In the genomic region with DNA sequence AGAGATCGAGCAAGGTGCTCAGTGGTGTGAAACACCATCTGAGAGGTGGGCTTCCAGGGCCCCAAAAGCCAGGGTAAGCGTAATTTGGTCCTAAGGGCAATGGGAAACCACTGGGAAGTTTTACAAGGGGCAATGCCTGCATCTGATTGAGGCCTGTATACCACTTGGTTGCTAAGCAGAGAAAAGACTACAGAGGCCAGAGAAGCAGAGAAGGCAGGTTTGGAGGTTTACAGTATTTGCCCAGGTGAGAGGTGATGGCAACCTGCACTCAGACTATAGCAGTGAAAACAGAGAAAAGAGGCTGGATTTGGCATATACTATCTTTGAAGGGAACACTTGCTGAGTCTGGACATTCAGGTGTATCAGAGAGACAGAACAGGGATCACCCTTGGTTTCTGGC, we compare ENCODE assay signal across 1 cellular context.
TF ChIP-seq lines count a peak whose summit lies in the region.

No MANE protein-coding gene starts in this region.

TF ChIP-seq in IMR-90, 13 proteins besides CTCF, POLR2A, EP300 and RAD21:
- TF ChIP-seq FOS (IDR thresholded peaks at IDR 0.05; ENCODE audit: low read depth, low read length): no peak
- no peak for TF ChIP-seq ELK1 (IDR thresholded peaks at IDR 0.05; ENCODE audit: borderline replicate concordance, low read depth, low read length)
- no peak for TF ChIP-seq NFE2L2 (IDR thresholded peaks at IDR 0.05; ENCODE audit: low read depth, low read length)
- no peak for TF ChIP-seq RFX5 (IDR thresholded peaks at IDR 0.05; ENCODE audit: low read depth, low read length)
- TF ChIP-seq MAFK (IDR thresholded peaks at IDR 0.05; ENCODE audit: low read depth, low read length): no peak
- TF ChIP-seq CHD1 (IDR thresholded peaks at IDR 0.05; ENCODE audit: low read depth, low read length): no peak
- no peak for TF ChIP-seq USF2 (IDR thresholded peaks at IDR 0.05; ENCODE audit: low read depth, low read length)
- no peak for TF ChIP-seq CEBPB (IDR thresholded peaks at IDR 0.05; ENCODE audit: low read depth, low read length)
- no peak for TF ChIP-seq RCOR1 (IDR thresholded peaks at IDR 0.05; ENCODE audit: insufficient replicate concordance, low read length)
- TF ChIP-seq MXI1 (IDR thresholded peaks at IDR 0.05; ENCODE audit: borderline replicate concordance, low read depth, low read length): no peak
- no peak for TF ChIP-seq BHLHE40 (IDR thresholded peaks at IDR 0.05; ENCODE audit: low read depth, low read length)
- no peak for TF ChIP-seq MAZ (IDR thresholded peaks at IDR 0.05; ENCODE audit: borderline replicate concordance, low read depth, low read length)
- no peak for TF ChIP-seq SMC3 (IDR thresholded peaks at IDR 0.05; ENCODE audit: low read depth, low read length)
